In the genomic region with DNA sequence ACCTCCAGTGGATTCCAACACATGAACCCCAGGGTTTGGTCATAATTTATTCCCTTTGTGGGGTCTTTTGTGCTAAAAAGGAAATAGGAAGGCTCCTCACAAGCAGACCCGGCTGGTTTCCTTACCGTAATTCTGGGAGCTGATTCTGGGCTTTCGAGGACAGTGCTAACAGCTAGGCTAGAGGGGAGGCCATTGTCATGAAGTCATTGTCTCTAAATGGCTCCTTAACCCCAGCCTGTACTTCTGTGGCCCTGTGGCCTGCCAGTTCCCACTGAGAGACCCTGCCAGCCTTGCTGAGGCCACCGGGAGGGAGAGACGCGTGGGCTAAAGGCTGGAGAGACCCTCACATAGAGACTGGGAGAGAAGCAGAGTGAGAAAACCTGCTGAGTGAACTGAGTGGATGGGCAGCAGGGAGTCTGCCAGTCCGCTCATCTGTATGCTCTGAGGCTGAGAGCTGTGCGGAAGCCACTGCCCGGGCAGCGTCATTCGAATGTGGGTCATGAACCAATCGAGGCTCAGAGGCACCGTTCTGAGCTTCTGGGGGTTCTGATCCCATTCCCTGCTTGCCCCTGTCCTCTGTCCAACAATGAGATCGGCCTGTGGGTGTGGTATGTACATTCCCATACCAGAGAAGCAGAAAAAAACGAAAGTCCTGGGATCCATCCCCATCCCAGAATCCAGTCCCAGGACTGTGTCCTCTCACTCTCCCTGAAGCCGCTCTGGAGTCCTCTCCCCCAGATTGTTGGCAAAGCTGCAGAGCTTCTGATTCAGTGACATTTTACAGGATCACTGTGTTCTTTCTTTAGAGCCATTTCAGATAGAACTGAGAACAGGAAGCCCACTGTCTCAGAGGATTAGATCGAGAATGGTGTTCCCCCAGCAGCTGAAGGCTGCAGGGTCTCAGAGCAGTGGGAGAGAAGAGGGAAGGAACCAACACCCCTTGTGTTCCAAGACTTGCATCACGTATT, we compare ENCODE assay signal across 14 cellular contexts. TPM values are rescaled to one million over a fixed set of nuclear protein-coding genes. Genes with fewer than 3 reads are reported as not detected.
DNase-seq lines count a peak whose midpoint lies in the region; ATAC-seq and TF ChIP-seq lines count a peak whose summit lies in the region.
"Had no signal": no experiment of that assay in that cellular context is flagged by ENCODE, and none has a peak within 500 bp of the region (broad histone marks: within the 10 kb centered on the region; RNA-seq: fewer than 3 reads in every experiment).

No MANE protein-coding gene starts in this region.

- WGBS in aorta, 2 donors: 51 to 62% methylated on average over 18 of the region's 18 CpGs

- H3K27me3 ChIP-seq in adipocyte (replicated peaks; ENCODE audit: control insufficient read depth, insufficient read depth, low read length): peaks cover 6% of the 10 kb centered on the region
- no peaks in the 10 kb centered on the region for H3K27me3 ChIP-seq in aorta (ENCODE audit: control insufficient read depth in 1 of 2, insufficient read depth in 2 of 2, low read length in 1 of 2)
- H3K27me3 ChIP-seq in CD4-positive, alpha-beta memory T cell (ENCODE audit: insufficient read depth, low read length): no peaks in the 10 kb centered on the region
- H3K27me3 ChIP-seq: BE2C, brain microvascular endothelial cell had no signal

- peaks cover 17% of the 10 kb centered on the region for H3K4me1 Mint-ChIP-seq in progenitor cell of endocrine pancreas (ENCODE audit: low read depth)
- H3K4me1 Mint-ChIP-seq in CD4-positive, alpha-beta memory T cell: peaks cover 0 to 2% (median 0%) of the 10 kb centered on the region in 4 donors

- intact Hi-C loops in left cardiac atrium (cut with DNase I) (no loop called here), aorta (cut with DNase I) (no loop called here)
- intact Hi-C loops in CD4-positive, alpha-beta memory T cell (cut with micrococcal nuclease): no loop called here

- H3K9me3 ChIP-seq in adipocyte (ENCODE audit: control insufficient read depth, low read length): peaks cover 5% of the 10 kb centered on the region
- H3K9me3 ChIP-seq in aorta (ENCODE audit: control insufficient read depth, low read length): no peaks in the 10 kb centered on the region
- H3K9me3 ChIP-seq in CD4-positive, alpha-beta memory T cell (ENCODE audit: control insufficient read depth in 1 of 2, low read length in 2 of 2): no peaks in the 10 kb centered on the region
- H3K9me3 ChIP-seq: BE2C had no signal

- H3K27ac ChIP-seq in aorta (ENCODE audit: low read depth in 1 of 2, low read length in 2 of 2): no peak overlapping the region
- no peak overlapping the region for H3K27ac ChIP-seq in CD4-positive, alpha-beta memory T cell (ENCODE audit: low read depth, low read length)
- H3K27ac ChIP-seq: brain microvascular endothelial cell, KMS-11 had no signal

- H3K4me1 ChIP-seq in adipocyte (ENCODE audit: control insufficient read depth, insufficient read depth, low read length) (peaks cover 17% of the 10 kb centered on the region), aorta (ENCODE audit: control insufficient read depth in 1 of 2, insufficient read depth in 2 of 2, low read length in 2 of 2) (no peaks in the 10 kb centered on the region)
- no peaks in the 10 kb centered on the region for H3K4me1 ChIP-seq in CD4-positive, alpha-beta memory T cell (ENCODE audit: insufficient read depth, low read length)

- H3K9me3 Mint-ChIP-seq in progenitor cell of endocrine pancreas (ENCODE audit: low read depth): peaks cover 4% of the 10 kb centered on the region
- H3K9me3 Mint-ChIP-seq in CD4-positive, alpha-beta memory T cell: peaks cover 0 to 12% (median 3%) of the 10 kb centered on the region in 8 donors
- H3K9me3 Mint-ChIP-seq: activated T-cell treated with anti-CD3 and anti-CD28 coated beads, Interleukin-2, amount 50 U/mL, for 24 hours had no signal

- no peak for TF ChIP-seq CTCF in progenitor cell of endocrine pancreas (IDR thresholded peaks at IDR 0.05; ENCODE audit: unreplicated experiment)

- no peaks in the 10 kb centered on the region for H3K36me3 ChIP-seq in adipocyte (ENCODE audit: control insufficient read depth, insufficient read depth, low read length, severe bottlenecking)
- no peaks in the 10 kb centered on the region for H3K36me3 ChIP-seq in aorta (ENCODE audit: control insufficient read depth in 1 of 2, insufficient read depth in 2 of 2, low read length in 1 of 2)
- H3K36me3 ChIP-seq in CD4-positive, alpha-beta memory T cell (ENCODE audit: insufficient read depth, low read length): no peaks in the 10 kb centered on the region
- H3K36me3 ChIP-seq: BE2C, brain microvascular endothelial cell had no signal

- CTCF ChIA-PET in CD4-positive, alpha-beta memory T cell (lab: Charles Lee; ENCODE audit: partially characterized antibody): no interaction called here

- H3K4me3 Mint-ChIP-seq in progenitor cell of endocrine pancreas (ENCODE audit: low read depth): no peak overlapping the region
- no peak overlapping the region for H3K4me3 Mint-ChIP-seq in CD4-positive, alpha-beta memory T cell
- H3K4me3 Mint-ChIP-seq: activated T-cell treated with anti-CD3 and anti-CD28 coated beads, Interleukin-2, amount 50 U/mL, for 24 hours; HFFc6 had no signal

- no peak overlapping the region for H3K9ac ChIP-seq in adipocyte (ENCODE audit: low read length)
- H3K9ac ChIP-seq: KMS-11 had no signal

- ATAC-seq in left cardiac atrium (peak; percentile 90 to 93), aorta (ENCODE audit: low FRiP score) (peak; percentile 50), HG02852 (IDR thresholded peaks at IDR 0.05; ENCODE audit: unreplicated experiment) (no peak)

- DNase-seq in adipocyte (ENCODE audit: low read depth): no peak
- no peak for DNase-seq in left cardiac atrium
- no peak for DNase-seq in progenitor cell of endocrine pancreas (ENCODE audit: low spot score, unreplicated experiment)
- no peak for DNase-seq in aorta
- DNase-seq in CD4-positive, alpha-beta memory T cell: no peak
- no peak for DNase-seq in HCEC 1CT
- DNase-seq: activated CD4-positive, alpha-beta T cell treated with anti-CD3 and anti-CD28 coated beads, Interleukin-2, amount 50 U/mL, for 48 hours; activated naive CD4-positive, alpha-beta T cell treated with anti-CD3 and anti-CD28 coated beads, Interleukin-2, amount 50 U/mL, for 16 hours; activated T-cell treated with anti-CD3 and anti-CD28 coated beads, Interleukin-2, amount 50 U/mL, for 24 hours; BE2C; brain microvascular endothelial cell; HFFc6 had no signal

- peak overlapping the region; percentile 16 for H3K4me3 ChIP-seq in adipocyte (ENCODE audit: low read length)
- H3K4me3 ChIP-seq in aorta (ENCODE audit: low read length in 2 of 2): no peak overlapping the region
- no peak overlapping the region for H3K4me3 ChIP-seq in CD4-positive, alpha-beta memory T cell (ENCODE audit: low read length in 2 of 2)

- POLR2A ChIA-PET in CD4-positive, alpha-beta memory T cell (lab: Charles Lee; ENCODE audit: partially characterized antibody): no interaction called here

- H3K27me3 Mint-ChIP-seq in progenitor cell of endocrine pancreas: peaks cover 46% of the 10 kb centered on the region
- H3K27me3 Mint-ChIP-seq in CD4-positive, alpha-beta memory T cell: peaks cover 0 to 4% of the 10 kb centered on the region in 2 donors

- no peaks in the 10 kb centered on the region for H3K36me3 Mint-ChIP-seq in progenitor cell of endocrine pancreas (ENCODE audit: insufficient read depth)
- H3K36me3 Mint-ChIP-seq in CD4-positive, alpha-beta memory T cell: no peaks in the 10 kb centered on the region

- H3K27ac Mint-ChIP-seq in progenitor cell of endocrine pancreas: peak overlapping the region; percentile 82
- no peak overlapping the region for H3K27ac Mint-ChIP-seq in CD4-positive, alpha-beta memory T cell
- H3K27ac Mint-ChIP-seq: activated T-cell treated with anti-CD3 and anti-CD28 coated beads, Interleukin-2, amount 50 U/mL, for 24 hours; HFFc6 had no signal

RNA-seq across cellular contexts. Expression of gene DGKG, which starts 21.3 kb away (rescaled TPM):
- total RNA-seq in left cardiac atrium: 10 to 100 TPM; 13.3 to 23.4 TPM
- 0.17 and 0.44 TPM in 2 replicates for total RNA-seq in progenitor cell of endocrine pancreas
- 10 to 100 TPM; 12.8 to 37.1 TPM for total RNA-seq in aorta
- 1 to 10 TPM in 1 of 2 donors, under 1 TPM in 1; 0.95 to 1.9 TPM for polyA plus RNA-seq in aorta
- under 1 TPM in 1 of 2 experiments, not detected in 1; 0.75 TPM for total RNA-seq in CD4-positive, alpha-beta memory T cell
- not detected for polyA plus RNA-seq in CD4-positive, alpha-beta memory T cell
